In the genomic region with DNA sequence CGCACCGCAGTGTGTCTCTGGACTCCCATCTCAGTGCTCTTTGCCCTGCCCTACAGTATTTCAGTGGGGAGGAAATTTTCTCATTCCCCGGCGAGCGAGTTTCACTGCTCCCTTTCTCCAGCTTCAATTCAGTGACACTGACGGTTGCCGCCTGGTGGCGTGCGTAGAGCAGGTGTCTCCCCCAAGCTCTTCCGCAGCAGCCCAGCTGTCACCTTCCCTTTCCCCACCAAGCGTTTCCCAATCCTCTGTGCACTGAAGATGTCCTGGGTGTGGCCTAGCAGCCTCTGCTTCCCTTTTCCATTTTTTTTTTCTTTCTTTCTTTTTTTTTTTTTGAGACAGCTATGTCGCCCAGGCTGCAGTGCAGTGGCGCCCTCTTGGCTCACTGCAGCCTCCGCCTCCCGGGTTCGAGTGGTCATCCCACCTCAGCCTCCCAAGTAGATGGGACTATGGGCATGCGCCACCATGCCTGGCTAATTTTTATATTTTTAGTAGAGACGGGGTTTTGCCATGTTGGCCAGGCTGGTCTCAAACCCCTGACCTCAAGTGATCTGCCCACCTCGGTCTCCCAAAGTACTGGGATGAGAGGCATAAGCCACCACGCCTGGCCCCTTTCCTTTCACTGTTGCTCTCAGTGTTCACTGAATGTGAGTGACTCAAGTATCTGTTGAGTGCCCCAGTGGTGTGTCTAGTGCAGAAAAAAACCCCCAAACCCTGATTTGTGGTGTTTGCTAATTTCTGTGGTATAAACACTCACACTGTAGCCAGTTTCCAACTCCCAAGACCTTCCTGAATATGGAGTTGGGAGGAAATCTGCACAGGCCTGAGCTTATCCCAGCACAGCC, we compare ENCODE assay signal across 10 cellular contexts. TPM values are rescaled to one million over a fixed set of nuclear protein-coding genes. Genes with fewer than 3 reads are reported as not detected.
A peak's percentile ranks its signal among the peaks of the same experiment; 100 is the strongest.
DNase-seq lines count a peak whose midpoint lies in the region; ATAC-seq and TF ChIP-seq lines count a peak whose summit lies in the region.
"Had no signal": no experiment of that assay in that cellular context is flagged by ENCODE, and none has a peak within 500 bp of the region (broad histone marks: within the 10 kb centered on the region; RNA-seq: fewer than 3 reads in every experiment).

No MANE protein-coding gene starts in this region.

- TF ChIP-seq CTCF in chondrocyte (IDR thresholded peaks at IDR 0.05) = peak; percentile 49
- TF ChIP-seq CTCF in osteocyte (IDR thresholded peaks at IDR 0.05) = peak; percentile 24

- H3K4me3 Mint-ChIP-seq in chondrocyte (ENCODE audit: unreplicated experiment) (no peak overlapping the region), osteocyte (ENCODE audit: unreplicated experiment) (no peak overlapping the region)
- no peak overlapping the region for H3K4me3 Mint-ChIP-seq in T-helper 2 cell treated with Interferon-gamma antibody and Interleukin-4, amounts not matched to agents 5 μg/mL and 100 μg/mL, for 36 hours
- H3K4me3 Mint-ChIP-seq: T-cell had no signal

- TF ChIP-seq POLR2A in GM18505 (IDR thresholded peaks at IDR 0.05; ENCODE audit: borderline replicate concordance, extremely low read depth, insufficient read depth, insufficient read length) = no peak

- ATAC-seq in HG03460 (IDR thresholded peaks at IDR 0.05; ENCODE audit: unreplicated experiment) = no peak
- no peak for ATAC-seq in GM18505 (IDR thresholded peaks at IDR 0.05; ENCODE audit: unreplicated experiment)
- no peak for ATAC-seq in GM18870 (IDR thresholded peaks at IDR 0.05; ENCODE audit: unreplicated experiment)
- ATAC-seq: body of pancreas, T-cell had no signal

- H3K4me1 Mint-ChIP-seq in chondrocyte (ENCODE audit: low read depth) = no peaks in the 10 kb centered on the region
- peaks cover 15% of the 10 kb centered on the region for H3K4me1 Mint-ChIP-seq in osteocyte (ENCODE audit: unreplicated experiment)
- H3K4me1 Mint-ChIP-seq in T-helper 2 cell treated with Interferon-gamma antibody and Interleukin-4, amounts not matched to agents 5 μg/mL and 100 μg/mL, for 36 hours (ENCODE audit: low read depth) = peaks cover 6% of the 10 kb centered on the region

- H3K27ac Mint-ChIP-seq in chondrocyte (ENCODE audit: unreplicated experiment) = no peak overlapping the region
- no peak overlapping the region for H3K27ac Mint-ChIP-seq in osteocyte (ENCODE audit: unreplicated experiment)
- no peak overlapping the region for H3K27ac Mint-ChIP-seq in T-helper 2 cell treated with Interferon-gamma antibody and Interleukin-4, amounts not matched to agents 5 μg/mL and 100 μg/mL, for 36 hours

- H3K27me3 Mint-ChIP-seq in chondrocyte (ENCODE audit: low read depth) (peaks cover 26% of the 10 kb centered on the region), osteocyte (ENCODE audit: unreplicated experiment) (no peaks in the 10 kb centered on the region)
- H3K27me3 Mint-ChIP-seq in T-helper 2 cell treated with Interferon-gamma antibody and Interleukin-4, amounts not matched to agents 5 μg/mL and 100 μg/mL, for 36 hours (ENCODE audit: low read depth) = no peaks in the 10 kb centered on the region
- H3K27me3 Mint-ChIP-seq: T-cell had no signal

- no peaks in the 10 kb centered on the region for H3K36me3 Mint-ChIP-seq in chondrocyte (ENCODE audit: low read depth)
- no peaks in the 10 kb centered on the region for H3K36me3 Mint-ChIP-seq in osteocyte (ENCODE audit: unreplicated experiment)
- peaks cover 54% of the 10 kb centered on the region for H3K36me3 Mint-ChIP-seq in T-helper 2 cell treated with Interferon-gamma antibody and Interleukin-4, amounts not matched to agents 5 μg/mL and 100 μg/mL, for 36 hours (ENCODE audit: low read depth)

- DNase-seq in GM03348 (ENCODE audit: low spot score) = peak; percentile 54
- DNase-seq in NCI-H1694 treated with DMSO at 0.1 percent for 48 hours (lab: John Stamatoyannopoulos, UW) = peak; percentile 70
- DNase-seq in chondrocyte (ENCODE audit: low spot score) = no peak
- DNase-seq in osteocyte (ENCODE audit: extremely low spot score, unreplicated experiment) = no peak
- DNase-seq in T-helper 2 cell treated with Interferon-gamma antibody and Interleukin-4, amounts not matched to agents 5 μg/mL and 100 μg/mL, for 36 hours (ENCODE audit: low spot score) = no peak

- H3K9me3 Mint-ChIP-seq in chondrocyte (ENCODE audit: low read depth) (no peaks in the 10 kb centered on the region), osteocyte (ENCODE audit: unreplicated experiment) (no peaks in the 10 kb centered on the region)
- H3K9me3 Mint-ChIP-seq in T-helper 2 cell treated with Interferon-gamma antibody and Interleukin-4, amounts not matched to agents 5 μg/mL and 100 μg/mL, for 36 hours = no peaks in the 10 kb centered on the region
- H3K9me3 Mint-ChIP-seq: T-cell had no signal

RNA-seq across cellular contexts. Expression of a gene that starts 30.1 kb away (rescaled TPM):
- 0.22 TPM in 1 of 3 replicates, not detected in the others for total RNA-seq in chondrocyte
- 3.7 and 7.4 TPM in 2 replicates for total RNA-seq in osteocyte

RNA-seq across cellular contexts. Expression of a gene that starts 33.0 kb away (rescaled TPM):
- 39.4 to 51.2 TPM (median 40.0 TPM) in 3 replicates for total RNA-seq in chondrocyte
- 41.1 and 45.3 TPM in 2 replicates for total RNA-seq in osteocyte

Comparison
In these comparisons a context has a peak if more than half of its experiments do, and no peak if none do; other contexts are left out.
1. DNase-seq: peak in GM03348 (single experiment) and NCI-H1694 treated with DMSO at 0.1 percent for 48 hours (single experiment); none in chondrocyte (single experiment), osteocyte (single experiment) and T-helper 2 cell treated with Interferon-gamma antibody and Interleukin-4, amounts not matched to agents 5 μg/mL and 100 μg/mL, for 36 hours (single experiment).